1 cellular context compared by ENCODE assay signal in genomic region chr3:63998852-63999754, GRCh38.
TF ChIP-seq lines count a peak whose summit lies in the region.

No MANE protein-coding gene starts in this region.

TF ChIP-seq in HepG2, 621 proteins besides CTCF, POLR2A, EP300 and RAD21 (continued from another document):
- no peak for TF ChIP-seq PCBP2 (optimal IDR thresholded peaks at IDR 0.05; ENCODE audit: low read depth, low read length, poor library complexity, severe bottlenecking)
- no peak for TF ChIP-seq FOSL2 (CRISPR knock-in tag; IDR thresholded peaks at IDR 0.05)
- no peak for TF ChIP-seq GATAD2A (CRISPR knock-in tag; IDR thresholded peaks at IDR 0.05)
- no peak for TF ChIP-seq HCFC1 (IDR thresholded peaks at IDR 0.05; ENCODE audit: low read depth, low read length)
- no peak for TF ChIP-seq HNRNPUL1 (IDR thresholded peaks at IDR 0.05; ENCODE audit: low read depth, low read length)
- TF ChIP-seq SIX4 (CRISPR knock-in tag; IDR thresholded peaks at IDR 0.05) = no peak
- TF ChIP-seq ZNF704 (CRISPR knock-in tag; IDR thresholded peaks at IDR 0.05; ENCODE audit: borderline replicate concordance) = no peak
- no peak for TF ChIP-seq ZFP36 (IDR thresholded peaks at IDR 0.05; ENCODE audit: borderline replicate concordance, low read depth, low read length, partially characterized antibody)
